1 cellular context compared by ENCODE assay signal in the genomic region with DNA sequence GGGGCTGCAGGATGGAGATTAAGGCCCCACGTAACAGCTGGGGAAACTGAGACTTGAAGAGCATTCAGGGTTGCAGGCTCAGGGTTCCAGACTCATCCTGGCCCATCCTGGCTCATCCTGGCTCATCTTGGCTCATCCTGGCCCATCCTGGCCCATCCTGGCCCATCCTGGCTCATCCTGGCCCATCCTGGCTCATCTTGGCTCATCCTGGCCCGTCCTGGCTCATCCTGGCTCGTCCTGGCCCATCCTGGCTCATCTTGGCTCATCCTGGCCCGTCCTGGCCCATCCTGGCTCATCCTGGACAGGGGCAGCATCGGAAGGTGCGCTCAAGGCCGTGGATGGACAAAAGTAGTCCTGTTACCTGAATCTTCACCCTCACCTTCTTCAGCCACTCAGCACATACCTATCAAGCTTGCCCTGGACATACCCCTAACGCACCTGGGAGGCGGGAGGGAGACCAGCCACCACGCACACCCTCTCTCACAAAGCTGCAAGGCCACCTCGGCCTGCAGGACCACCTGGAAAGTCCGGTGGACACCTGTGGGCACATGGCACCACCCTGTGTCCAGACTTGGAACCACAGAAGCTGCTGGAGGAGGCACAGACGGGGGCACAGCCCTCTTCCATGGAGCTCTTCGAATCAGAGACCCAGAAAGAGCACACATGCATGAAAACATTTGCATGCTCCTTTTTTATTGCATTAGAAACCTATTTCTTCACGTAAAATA.
A peak's percentile ranks its signal among the peaks of the same experiment; 100 is the strongest.
TF ChIP-seq lines count a peak whose summit lies in the region.

No MANE protein-coding gene starts in this region.

TF ChIP-seq in HepG2, 621 proteins besides CTCF, POLR2A, EP300 and RAD21:
- TF ChIP-seq, protein P1, sequence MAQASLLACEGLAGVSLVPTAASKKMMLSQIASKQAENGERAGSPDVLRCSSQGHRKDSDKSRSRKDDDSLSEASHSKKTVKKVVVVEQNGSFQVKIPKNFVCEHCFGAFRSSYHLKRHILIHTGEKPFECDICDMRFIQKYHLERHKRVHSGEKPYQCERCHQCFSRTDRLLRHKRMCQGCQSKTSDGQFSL (CRISPR knock-in tag; IDR thresholded peaks at IDR 0.05), result no peak
- peak; percentile 32 for TF ChIP-seq XRCC5 (optimal IDR thresholded peaks at IDR 0.05; ENCODE audit: low read length)
- peak; percentile 57; the same call in 1 of the 2 replicates for TF ChIP-seq ZBTB7A (CRISPR knock-in tag; IDR thresholded peaks at IDR 0.05)
- TF ChIP-seq, protein P2, sequence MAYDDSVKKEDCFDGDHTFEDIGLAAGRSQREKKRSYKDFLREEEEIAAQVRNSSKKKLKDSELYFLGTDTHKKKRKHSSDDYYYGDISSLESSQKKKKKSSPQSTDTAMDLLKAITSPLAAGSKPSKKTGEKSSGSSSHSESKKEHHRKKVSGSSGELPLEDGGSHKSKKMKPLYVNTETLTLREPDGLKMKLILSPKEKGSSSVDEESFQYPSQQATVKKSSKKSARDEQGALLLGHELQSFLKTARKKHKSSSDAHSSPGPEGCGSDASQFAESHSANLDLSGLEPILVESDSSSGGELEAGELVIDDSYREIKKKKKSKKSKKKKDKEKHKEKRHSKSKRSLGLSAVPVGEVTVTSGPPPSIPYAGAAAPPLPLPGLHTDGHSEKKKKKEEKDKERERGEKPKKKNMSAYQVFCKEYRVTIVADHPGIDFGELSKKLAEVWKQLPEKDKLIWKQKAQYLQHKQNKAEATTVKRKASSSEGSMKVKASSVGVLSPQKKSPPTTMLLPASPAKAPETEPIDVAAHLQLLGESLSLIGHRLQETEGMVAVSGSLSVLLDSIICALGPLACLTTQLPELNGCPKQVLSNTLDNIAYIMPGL (CRISPR knock-in tag; IDR thresholded peaks at IDR 0.05; ENCODE audit: borderline replicate concordance in 1 of 2, low read depth in 1 of 2), result 0 out of 4 replicates have a peak, but pooled peaks of 1 of the 2 experiments have one; percentile 20
- 0 out of 2 replicates have a peak, but pooled peaks have one; percentile 10 for TF ChIP-seq GABPB1 (CRISPR knock-in tag; IDR thresholded peaks at IDR 0.05)
- TF ChIP-seq NFKB2 (CRISPR knock-in tag; IDR thresholded peaks at IDR 0.05; ENCODE audit: borderline replicate concordance), result no peak
- TF ChIP-seq SMC3 (IDR thresholded peaks at IDR 0.05; ENCODE audit: low read length), result peak; percentile 46
- TF ChIP-seq, protein P3, sequence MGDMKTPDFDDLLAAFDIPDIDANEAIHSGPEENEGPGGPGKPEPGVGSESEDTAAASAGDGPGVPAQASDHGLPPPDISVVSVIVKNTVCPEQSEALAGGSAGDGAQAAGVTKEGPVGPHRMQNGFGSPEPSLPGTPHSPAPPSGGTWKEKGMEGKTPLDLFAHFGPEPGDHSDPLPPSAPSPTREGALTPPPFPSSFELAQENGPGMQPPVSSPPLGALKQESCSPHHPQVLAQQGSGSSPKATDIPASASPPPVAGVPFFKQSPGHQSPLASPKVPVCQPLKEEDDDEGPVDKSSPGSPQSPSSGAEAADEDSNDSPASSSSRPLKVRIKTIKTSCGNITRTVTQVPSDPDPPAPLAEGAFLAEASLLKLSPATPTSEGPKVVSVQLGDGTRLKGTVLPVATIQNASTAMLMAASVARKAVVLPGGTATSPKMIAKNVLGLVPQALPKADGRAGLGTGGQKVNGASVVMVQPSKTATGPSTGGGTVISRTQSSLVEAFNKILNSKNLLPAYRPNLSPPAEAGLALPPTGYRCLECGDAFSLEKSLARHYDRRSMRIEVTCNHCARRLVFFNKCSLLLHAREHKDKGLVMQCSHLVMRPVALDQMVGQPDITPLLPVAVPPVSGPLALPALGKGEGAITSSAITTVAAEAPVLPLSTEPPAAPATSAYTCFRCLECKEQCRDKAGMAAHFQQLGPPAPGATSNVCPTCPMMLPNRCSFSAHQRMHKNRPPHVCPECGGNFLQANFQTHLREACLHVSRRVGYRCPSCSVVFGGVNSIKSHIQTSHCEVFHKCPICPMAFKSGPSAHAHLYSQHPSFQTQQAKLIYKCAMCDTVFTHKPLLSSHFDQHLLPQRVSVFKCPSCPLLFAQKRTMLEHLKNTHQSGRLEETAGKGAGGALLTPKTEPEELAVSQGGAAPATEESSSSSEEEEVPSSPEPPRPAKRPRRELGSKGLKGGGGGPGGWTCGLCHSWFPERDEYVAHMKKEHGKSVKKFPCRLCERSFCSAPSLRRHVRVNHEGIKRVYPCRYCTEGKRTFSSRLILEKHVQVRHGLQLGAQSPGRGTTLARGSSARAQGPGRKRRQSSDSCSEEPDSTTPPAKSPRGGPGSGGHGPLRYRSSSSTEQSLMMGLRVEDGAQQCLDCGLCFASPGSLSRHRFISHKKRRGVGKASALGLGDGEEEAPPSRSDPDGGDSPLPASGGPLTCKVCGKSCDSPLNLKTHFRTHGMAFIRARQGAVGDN (CRISPR knock-in tag; IDR thresholded peaks at IDR 0.05), result peak; percentile 44; the same call in 1 of the 2 replicates
- peak; percentile 84 for TF ChIP-seq STAG1 (CRISPR knock-in tag; IDR thresholded peaks at IDR 0.05)
- TF ChIP-seq ZNF350 (CRISPR knock-in tag; IDR thresholded peaks at IDR 0.05; ENCODE audit: borderline replicate concordance, low read depth), result peak; percentile 21; the same call in 1 of the 2 replicates
- TF ChIP-seq SMARCC2 (IDR thresholded peaks at IDR 0.05), result no peak
